Comparison of ENCODE assay signal across 21 cellular contexts in the genomic region with DNA sequence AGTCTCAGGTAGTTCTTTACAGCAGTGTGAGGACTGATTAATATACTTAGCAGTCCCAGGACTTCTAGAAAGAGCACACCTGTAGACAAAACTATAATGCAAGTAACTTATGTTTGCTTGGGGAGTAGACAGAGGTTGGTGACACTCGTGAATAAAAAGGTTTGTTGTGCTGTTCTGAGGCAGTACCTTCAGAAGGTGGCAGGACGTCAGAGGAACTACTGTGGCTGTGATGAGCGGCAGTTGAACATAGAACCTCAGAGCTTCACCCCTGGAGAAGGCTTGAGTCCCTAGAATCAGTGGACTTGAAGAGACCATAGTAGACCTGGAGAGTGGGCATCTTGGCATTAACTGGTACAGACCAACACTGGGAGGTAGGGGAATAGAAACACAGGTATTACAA. TPM values are rescaled to one million over a fixed set of nuclear protein-coding genes. Genes with fewer than 3 reads are reported as not detected.
DNase-seq lines count a peak whose midpoint lies in the region; ATAC-seq and TF ChIP-seq lines count a peak whose summit lies in the region.
"Had no signal": no experiment of that assay in that cellular context is flagged by ENCODE, and none has a peak within 500 bp of the region (broad histone marks: within the 10 kb centered on the region; RNA-seq: fewer than 3 reads in every experiment).

No MANE protein-coding gene starts in this region.

- no peaks in the 10 kb centered on the region for H3K36me3 ChIP-seq in Loucy (ENCODE audit: insufficient read depth, low read length)
- H3K36me3 ChIP-seq in naive thymus-derived CD4-positive, alpha-beta T cell (ENCODE audit: control insufficient read depth in 2 of 3, insufficient read depth in 3 of 3, low read length in 3 of 3), result no peaks in the 10 kb centered on the region
- no peaks in the 10 kb centered on the region for H3K36me3 ChIP-seq in neutrophil
- H3K36me3 ChIP-seq: BE2C, BLaER1 had no signal

- peaks cover 0 to 10% (median 0%) of the 10 kb centered on the region in 5 donors for H3K27me3 Mint-ChIP-seq in naive thymus-derived CD4-positive, alpha-beta T cell
- peaks cover 6% of the 10 kb centered on the region for H3K27me3 Mint-ChIP-seq in HFFc6 (ENCODE audit: insufficient read depth)
- H3K27me3 Mint-ChIP-seq: CD4-positive, alpha-beta memory T cell; CD4-positive, CD25-positive, alpha-beta regulatory T cell had no signal

- H3K79me2 ChIP-seq in Loucy (ENCODE audit: insufficient read depth, low read length), result no peaks in the 10 kb centered on the region

- no peaks in the 10 kb centered on the region for H3K9me3 ChIP-seq in Loucy (ENCODE audit: insufficient read depth, low read depth, low read length)
- H3K9me3 ChIP-seq in naive thymus-derived CD4-positive, alpha-beta T cell (ENCODE audit: control insufficient read depth in 2 of 3, low read length in 3 of 3), result no peaks in the 10 kb centered on the region
- no peaks in the 10 kb centered on the region for H3K9me3 ChIP-seq in neutrophil
- H3K9me3 ChIP-seq: BE2C, BLaER1, Caco-2 had no signal

- peaks cover 3% of the 10 kb centered on the region for H3K4me1 ChIP-seq in Loucy (ENCODE audit: insufficient read depth, low read length, poor library complexity, severe bottlenecking)
- H3K4me1 ChIP-seq in naive thymus-derived CD4-positive, alpha-beta T cell (ENCODE audit: control insufficient read depth in 2 of 2, insufficient read depth in 2 of 2, low read length in 2 of 2), result no peaks in the 10 kb centered on the region
- peaks cover 12 to 15% of the 10 kb centered on the region in 2 experiments for H3K4me1 ChIP-seq in neutrophil (ENCODE audit: control insufficient read depth in 1 of 2, insufficient read depth in 1 of 2, low read depth in 1 of 2, low read length in 1 of 2)
- H3K4me1 ChIP-seq: BE2C, BLaER1, Caco-2 had no signal

- CTCF ChIA-PET in naive thymus-derived CD4-positive, alpha-beta T cell (lab: Charles Lee), result interaction anchor here (5.7 kb wide), 1 partner anchor 281 kb away, joined by 55 read pairs; no protein-coding TSS in a partner anchor

- H3K9me3 Mint-ChIP-seq in naive thymus-derived CD4-positive, alpha-beta T cell, result peaks cover 0 to 7% (median 0%) of the 10 kb centered on the region in 11 donors
- no peaks in the 10 kb centered on the region for H3K9me3 Mint-ChIP-seq in HFFc6
- H3K9me3 Mint-ChIP-seq: CD14-positive monocyte had no signal

- POLR2A ChIA-PET in naive thymus-derived CD4-positive, alpha-beta T cell (lab: Charles Lee), result no interaction called here

- H2AFZ ChIP-seq in Loucy (ENCODE audit: low read length), result 0 out of 2 replicates have a peak overlapping the region, but pooled peaks have one; percentile 10

- no peaks in the 10 kb centered on the region for H4K20me1 ChIP-seq in Loucy (ENCODE audit: insufficient read depth, low read length, poor library complexity, severe bottlenecking)
- H4K20me1 ChIP-seq: BLaER1 had no signal

- intact Hi-C loops in naive thymus-derived CD4-positive, alpha-beta T cell (cut with micrococcal nuclease), result no loop called here

- H3K4me3 ChIP-seq in Loucy (ENCODE audit: low read length, poor library complexity, severe bottlenecking), result no peak overlapping the region
- H3K4me3 ChIP-seq in naive thymus-derived CD4-positive, alpha-beta T cell (ENCODE audit: low read length), result no peak overlapping the region
- no peak overlapping the region for H3K4me3 ChIP-seq in neutrophil (ENCODE audit: low read depth in 1 of 2, low read length in 1 of 2)
- H3K4me3 ChIP-seq: BLaER1 had no signal

- peaks cover 3 to 51% (median 31%) of the 10 kb centered on the region in 7 donors for H3K4me1 Mint-ChIP-seq in naive thymus-derived CD4-positive, alpha-beta T cell
- peaks cover 14% of the 10 kb centered on the region for H3K4me1 Mint-ChIP-seq in HFFc6 (ENCODE audit: low read depth)
- H3K4me1 Mint-ChIP-seq: CD4-positive, alpha-beta memory T cell had no signal

- peak overlapping the region in 5 of 10 donors; percentile 1 to 29 (median 25) for H3K4me3 Mint-ChIP-seq in naive thymus-derived CD4-positive, alpha-beta T cell
- no peak overlapping the region for H3K4me3 Mint-ChIP-seq in HFFc6
- H3K4me3 Mint-ChIP-seq: CD14-positive monocyte; CD4-positive, alpha-beta memory T cell; CD4-positive, CD25-positive, alpha-beta regulatory T cell had no signal

- H3K27ac ChIP-seq in naive thymus-derived CD4-positive, alpha-beta T cell (ENCODE audit: low read depth, low read length), result no peak overlapping the region
- H3K27ac ChIP-seq in neutrophil, result peak overlapping the region; percentile 10
- H3K27ac ChIP-seq: BLaER1 had no signal

- H3F3A ChIP-seq in Loucy (ENCODE audit: low read depth), result no peaks in the 10 kb centered on the region

- peak overlapping the region in 7 of 9 donors; percentile 36 to 87 (median 60) for H3K27ac Mint-ChIP-seq in naive thymus-derived CD4-positive, alpha-beta T cell
- no peak overlapping the region for H3K27ac Mint-ChIP-seq in HFFc6
- H3K27ac Mint-ChIP-seq: CD4-positive, CD25-positive, alpha-beta regulatory T cell had no signal

- H3K27me3 ChIP-seq in Loucy (ENCODE audit: insufficient read depth, low read length, poor library complexity, severe bottlenecking) (no peaks in the 10 kb centered on the region), neutrophil (peaks cover 10% of the 10 kb centered on the region)
- H3K27me3 ChIP-seq in naive thymus-derived CD4-positive, alpha-beta T cell (ENCODE audit: control insufficient read depth in 2 of 2, insufficient read depth in 2 of 2, low read length in 2 of 2), result no peaks in the 10 kb centered on the region
- H3K27me3 ChIP-seq: BLaER1 had no signal

- TF ChIP-seq CTCF in Loucy (conservative IDR thresholded peaks at IDR 0.05; ENCODE audit: low read length) (no peak), neutrophil (IDR thresholded peaks at IDR 0.05) (no peak), HFFc6 (IDR thresholded peaks at IDR 0.05) (no peak)

- DNase-seq in naive thymus-derived CD4-positive, alpha-beta T cell, result peak in 3 of 9 donors; percentile 18 to 25 (median 20)
- no peak for DNase-seq in activated CD8-positive, alpha-beta memory T cell treated with anti-CD3 and anti-CD28 coated beads for 24 hours
- DNase-seq in HFFc6, result no peak
- no peak for DNase-seq in stimulated activated naive CD4-positive, alpha-beta T cell treated with Interleukin-2 at 50 U/mL for 16 hours (lab: John Stamatoyannopoulos, UW)
- DNase-seq: 8988T; ACHN; BE2C; C1 segment of cervical spinal cord; Caco-2; Calu3; CD4-positive, alpha-beta memory T cell; CD4-positive, CD25-positive, alpha-beta regulatory T cell; DMS79 treated with DMSO at 0.1 percent for 48 hours; GF-D8 had no signal

- peak; percentile 27 for ATAC-seq in naive thymus-derived CD4-positive, alpha-beta T cell
- no peak for ATAC-seq in GM18498 (IDR thresholded peaks at IDR 0.05; ENCODE audit: unreplicated experiment)

- H3K36me3 Mint-ChIP-seq in naive thymus-derived CD4-positive, alpha-beta T cell, result peaks cover 0 to 11% (median 0%) of the 10 kb centered on the region in 5 donors
- no peaks in the 10 kb centered on the region for H3K36me3 Mint-ChIP-seq in HFFc6 (ENCODE audit: low read depth)
- H3K36me3 Mint-ChIP-seq: CD14-positive monocyte; CD4-positive, alpha-beta memory T cell; CD4-positive, CD25-positive, alpha-beta regulatory T cell had no signal

- H3K4me2 ChIP-seq in Loucy (ENCODE audit: low read depth, low read length, poor library complexity, severe bottlenecking), result no peak overlapping the region
- H3K4me2 ChIP-seq: BLaER1 had no signal

- no peak overlapping the region for H3K9ac ChIP-seq in Loucy (ENCODE audit: low read depth, low read length, poor library complexity, severe bottlenecking)
- H3K9ac ChIP-seq: BLaER1 had no signal

- H3K9me2 ChIP-seq in Loucy (replicated peaks; ENCODE audit: low read depth, low read length), result no peaks in the 10 kb centered on the region

RNA-seq across cellular contexts. Expression of a gene that starts 3.3 kb away (rescaled TPM):
- not detected for total RNA-seq in naive thymus-derived CD4-positive, alpha-beta T cell
- not detected for polyA plus RNA-seq in naive thymus-derived CD4-positive, alpha-beta T cell
- not detected for total RNA-seq in HFFc6 (2021; fragmentation: NEBNext Ultra II Directional; extraction: Animal tissue kit (Norgen Biotek cat#: 25700))
- total RNA-seq: A673; CD4-positive, alpha-beta memory T cell; CD4-positive, CD25-positive, alpha-beta regulatory T cell had no signal
- polyA plus RNA-seq: AG04450; CD14-positive monocyte; CD4-positive, alpha-beta memory T cell; CD4-positive, CD25-positive, alpha-beta regulatory T cell had no signal
